8 cellular contexts compared by ENCODE assay signal in the genomic region with DNA sequence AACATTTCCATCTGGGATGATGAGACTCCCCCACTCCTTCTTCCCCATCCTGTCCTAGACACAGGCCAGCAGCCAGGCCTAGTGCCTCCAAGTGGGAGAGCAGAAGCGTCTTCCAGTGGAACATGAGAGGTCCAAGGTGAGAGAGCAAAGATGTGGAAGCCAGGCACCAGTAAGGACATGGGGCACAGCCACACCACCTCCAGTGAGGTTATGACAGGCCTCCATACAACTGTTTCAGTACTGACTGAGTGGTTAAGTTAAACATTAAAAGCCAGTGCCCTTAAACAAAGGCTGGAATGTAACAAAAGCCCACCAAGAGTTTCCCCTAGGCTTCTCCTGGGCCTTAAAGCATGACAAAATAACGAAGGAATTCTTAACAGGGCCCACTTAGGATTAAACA. TPM values are rescaled to one million over a fixed set of nuclear protein-coding genes. Genes with fewer than 3 reads are reported as not detected.
DNase-seq lines count a peak whose midpoint lies in the region; ATAC-seq and TF ChIP-seq lines count a peak whose summit lies in the region.
"Had no signal": no experiment of that assay in that cellular context is flagged by ENCODE, and none has a peak within 500 bp of the region (broad histone marks: within the 10 kb centered on the region; RNA-seq: fewer than 3 reads in every experiment).

No MANE protein-coding gene starts in this region.

- ATAC-seq in GM19023 (IDR thresholded peaks at IDR 0.05; ENCODE audit: unreplicated experiment), result peak; percentile 57
- peak; percentile 77 for ATAC-seq in HG02981 (IDR thresholded peaks at IDR 0.05; ENCODE audit: unreplicated experiment)
- ATAC-seq in HG03469 (IDR thresholded peaks at IDR 0.05; ENCODE audit: unreplicated experiment), result no peak
- ATAC-seq: left colon had no signal

- no peaks in the 10 kb centered on the region for H3K27me3 Mint-ChIP-seq in activated T-helper 2 cell treated with anti-CD3 and anti-CD28 coated beads, Interferon-gamma antibody, Interleukin-2, Interleukin-4, amounts not matched to agents 10 μg/mL and 5 μg/mL and 100 μg/mL, durations not matched to agents 14 hours and 24 hours and 36 hours (ENCODE audit: low read depth)
- H3K27me3 Mint-ChIP-seq in osteocyte (ENCODE audit: unreplicated experiment) (no peaks in the 10 kb centered on the region), endothelial cell (ENCODE audit: unreplicated experiment) (peaks cover 5% of the 10 kb centered on the region)

- H3K27ac Mint-ChIP-seq in activated T-helper 2 cell treated with anti-CD3 and anti-CD28 coated beads, Interferon-gamma antibody, Interleukin-2, Interleukin-4, amounts not matched to agents 10 μg/mL and 5 μg/mL and 100 μg/mL, durations not matched to agents 14 hours and 24 hours and 36 hours, result peak overlapping the region; percentile 90
- H3K27ac Mint-ChIP-seq in osteocyte (ENCODE audit: unreplicated experiment) (peak overlapping the region; percentile 28), endothelial cell (ENCODE audit: unreplicated experiment) (no peak overlapping the region)

- intact Hi-C loops in activated T-helper 2 cell treated with anti-CD3 and anti-CD28 coated beads, Interferon-gamma antibody, Interleukin-2, Interleukin-4, amounts not matched to agents 10 μg/mL and 5 μg/mL and 100 μg/mL, durations not matched to agents 14 hours and 24 hours and 36 hours (cut with micrococcal nuclease), result loop anchor here (2.0 kb wide), 1 partner anchor 95 kb away; the partner anchor contains the start of gene CD164

- H3K36me3 Mint-ChIP-seq in activated T-helper 2 cell treated with anti-CD3 and anti-CD28 coated beads, Interferon-gamma antibody, Interleukin-2, Interleukin-4, amounts not matched to agents 10 μg/mL and 5 μg/mL and 100 μg/mL, durations not matched to agents 14 hours and 24 hours and 36 hours (ENCODE audit: low read depth), result peaks cover 88% of the 10 kb centered on the region
- H3K36me3 Mint-ChIP-seq in osteocyte (ENCODE audit: unreplicated experiment) (peaks cover 49% of the 10 kb centered on the region), endothelial cell (ENCODE audit: low read depth, unreplicated experiment) (peaks cover 14% of the 10 kb centered on the region)

- H3K4me3 Mint-ChIP-seq in activated T-helper 2 cell treated with anti-CD3 and anti-CD28 coated beads, Interferon-gamma antibody, Interleukin-2, Interleukin-4, amounts not matched to agents 10 μg/mL and 5 μg/mL and 100 μg/mL, durations not matched to agents 14 hours and 24 hours and 36 hours (ENCODE audit: low read depth), result peak overlapping the region; percentile 78
- no peak overlapping the region for H3K4me3 Mint-ChIP-seq in osteocyte (ENCODE audit: unreplicated experiment)
- H3K4me3 Mint-ChIP-seq in endothelial cell (ENCODE audit: unreplicated experiment), result no peak overlapping the region

- peaks cover 68% of the 10 kb centered on the region for H3K4me1 Mint-ChIP-seq in activated T-helper 2 cell treated with anti-CD3 and anti-CD28 coated beads, Interferon-gamma antibody, Interleukin-2, Interleukin-4, amounts not matched to agents 10 μg/mL and 5 μg/mL and 100 μg/mL, durations not matched to agents 14 hours and 24 hours and 36 hours (ENCODE audit: low read depth)
- peaks cover 39% of the 10 kb centered on the region for H3K4me1 Mint-ChIP-seq in osteocyte (ENCODE audit: unreplicated experiment)
- H3K4me1 Mint-ChIP-seq in endothelial cell (ENCODE audit: unreplicated experiment), result peaks cover 4% of the 10 kb centered on the region

- TF ChIP-seq CTCF in osteocyte (IDR thresholded peaks at IDR 0.05), result no peak
- TF ChIP-seq CTCF in endothelial cell (IDR thresholded peaks at IDR 0.05; ENCODE audit: unreplicated experiment), result no peak

- no peaks in the 10 kb centered on the region for H3K9me3 Mint-ChIP-seq in activated T-helper 2 cell treated with anti-CD3 and anti-CD28 coated beads, Interferon-gamma antibody, Interleukin-2, Interleukin-4, amounts not matched to agents 10 μg/mL and 5 μg/mL and 100 μg/mL, durations not matched to agents 14 hours and 24 hours and 36 hours
- H3K9me3 Mint-ChIP-seq in osteocyte (ENCODE audit: unreplicated experiment), result no peaks in the 10 kb centered on the region
- H3K9me3 Mint-ChIP-seq in endothelial cell (ENCODE audit: unreplicated experiment), result no peaks in the 10 kb centered on the region

- DNase-seq in activated T-helper 2 cell treated with anti-CD3 and anti-CD28 coated beads, Interferon-gamma antibody, Interleukin-2, Interleukin-4, amounts not matched to agents 10 μg/mL and 5 μg/mL and 100 μg/mL, durations not matched to agents 14 hours and 24 hours and 36 hours (ENCODE audit: low spot score), result no peak
- no peak for DNase-seq in osteocyte (ENCODE audit: extremely low spot score, unreplicated experiment)
- no peak for DNase-seq in endothelial cell (ENCODE audit: low spot score)
- no peak for DNase-seq in NCI-H2171 (lab: John Stamatoyannopoulos, UW)
- DNase-seq: left colon had no signal

RNA-seq across cellular contexts. Expression of gene ZBTB24, which starts 5.3 kb away (rescaled TPM):
- 17.7 and 18.8 TPM in 2 replicates for total RNA-seq in activated T-helper 2 cell treated with anti-CD3 and anti-CD28 coated beads, Interferon-gamma antibody, Interleukin-2, Interleukin-4, amounts not matched to agents 10 μg/mL and 5 μg/mL and 100 μg/mL, durations not matched to agents 14 hours and 24 hours and 36 hours
- total RNA-seq in osteocyte (6.2 and 6.7 TPM in 2 replicates), endothelial cell (ENCODE audit: unreplicated experiment) (5.1 TPM)

RNA-seq across cellular contexts. Expression of gene MICAL1, which starts 22.2 kb away (rescaled TPM):
- 47.8 and 51.8 TPM in 2 replicates for total RNA-seq in activated T-helper 2 cell treated with anti-CD3 and anti-CD28 coated beads, Interferon-gamma antibody, Interleukin-2, Interleukin-4, amounts not matched to agents 10 μg/mL and 5 μg/mL and 100 μg/mL, durations not matched to agents 14 hours and 24 hours and 36 hours
- 53.6 and 59.5 TPM in 2 replicates for total RNA-seq in osteocyte
- total RNA-seq in endothelial cell (ENCODE audit: unreplicated experiment), result 19.9 TPM

RNA-seq across cellular contexts. Expression of gene SMPD2, which starts 37.2 kb away (rescaled TPM):
- 14.7 and 17.5 TPM in 2 replicates for total RNA-seq in activated T-helper 2 cell treated with anti-CD3 and anti-CD28 coated beads, Interferon-gamma antibody, Interleukin-2, Interleukin-4, amounts not matched to agents 10 μg/mL and 5 μg/mL and 100 μg/mL, durations not matched to agents 14 hours and 24 hours and 36 hours
- total RNA-seq in osteocyte (9.8 and 10.1 TPM in 2 replicates), endothelial cell (ENCODE audit: unreplicated experiment) (8.8 TPM)

RNA-seq across cellular contexts. Expression of gene PPIL6, which starts 37.3 kb away (rescaled TPM):
- 0.32 TPM in 1 of 2 replicates, not detected in the other for total RNA-seq in activated T-helper 2 cell treated with anti-CD3 and anti-CD28 coated beads, Interferon-gamma antibody, Interleukin-2, Interleukin-4, amounts not matched to agents 10 μg/mL and 5 μg/mL and 100 μg/mL, durations not matched to agents 14 hours and 24 hours and 36 hours
- total RNA-seq in osteocyte (1.9 and 2.2 TPM in 2 replicates), endothelial cell (ENCODE audit: unreplicated experiment) (0.95 TPM)
